ENCODE assay signal across 2 cellular contexts in genomic region chr3:190597291-190597690, GRCh38.
TF ChIP-seq lines count a peak whose summit lies in the region.

No MANE protein-coding gene starts in this region.

TF ChIP-seq in SK-N-SH treated with all-trans-retinoic acid at 6 μM for 48 hours, 23 proteins besides CTCF, POLR2A, EP300 and RAD21 (continued from another document):
- TF ChIP-seq PATZ1 (CRISPR knock-in tag; IDR thresholded peaks at IDR 0.05; ENCODE audit: borderline replicate concordance) (no peak), ZNF565 (CRISPR knock-in tag; conservative IDR thresholded peaks at IDR 0.05; ENCODE audit: low read depth) (no peak), ZNF8 (CRISPR knock-in tag; IDR thresholded peaks at IDR 0.05) (no peak), BACH2 (CRISPR knock-in tag; IDR thresholded peaks at IDR 0.05; ENCODE audit: borderline replicate concordance) (no peak), CSRNP3 (CRISPR knock-in tag; IDR thresholded peaks at IDR 0.05) (no peak), OSR1 (CRISPR knock-in tag; IDR thresholded peaks at IDR 0.05) (no peak), RARB (CRISPR knock-in tag; IDR thresholded peaks at IDR 0.05) (no peak), CREB5 (CRISPR knock-in tag; IDR thresholded peaks at IDR 0.05; ENCODE audit: low read depth) (no peak)
- TF ChIP-seq, protein P1, sequence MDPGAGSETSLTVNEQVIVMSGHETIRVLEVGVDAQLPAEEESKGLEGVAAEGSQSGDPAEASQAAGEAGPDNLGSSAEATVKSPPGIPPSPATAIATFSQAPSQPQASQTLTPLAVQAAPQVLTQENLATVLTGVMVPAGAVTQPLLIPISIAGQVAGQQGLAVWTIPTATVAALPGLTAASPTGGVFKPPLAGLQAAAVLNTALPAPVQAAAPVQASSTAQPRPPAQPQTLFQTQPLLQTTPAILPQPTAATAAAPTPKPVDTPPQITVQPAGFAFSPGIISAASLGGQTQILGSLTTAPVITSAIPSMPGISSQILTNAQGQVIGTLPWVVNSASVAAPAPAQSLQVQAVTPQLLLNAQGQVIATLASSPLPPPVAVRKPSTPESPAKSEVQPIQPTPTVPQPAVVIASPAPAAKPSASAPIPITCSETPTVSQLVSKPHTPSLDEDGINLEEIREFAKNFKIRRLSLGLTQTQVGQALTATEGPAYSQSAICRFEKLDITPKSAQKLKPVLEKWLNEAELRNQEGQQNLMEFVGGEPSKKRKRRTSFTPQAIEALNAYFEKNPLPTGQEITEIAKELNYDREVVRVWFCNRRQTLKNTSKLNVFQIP (CRISPR knock-in tag; IDR thresholded peaks at IDR 0.05; ENCODE audit: borderline replicate concordance, low read depth) = no peak

TF ChIP-seq in SK-N-SH, 30 proteins besides CTCF, POLR2A, EP300 and RAD21 (continued from another document):
- TF ChIP-seq, protein P2, sequence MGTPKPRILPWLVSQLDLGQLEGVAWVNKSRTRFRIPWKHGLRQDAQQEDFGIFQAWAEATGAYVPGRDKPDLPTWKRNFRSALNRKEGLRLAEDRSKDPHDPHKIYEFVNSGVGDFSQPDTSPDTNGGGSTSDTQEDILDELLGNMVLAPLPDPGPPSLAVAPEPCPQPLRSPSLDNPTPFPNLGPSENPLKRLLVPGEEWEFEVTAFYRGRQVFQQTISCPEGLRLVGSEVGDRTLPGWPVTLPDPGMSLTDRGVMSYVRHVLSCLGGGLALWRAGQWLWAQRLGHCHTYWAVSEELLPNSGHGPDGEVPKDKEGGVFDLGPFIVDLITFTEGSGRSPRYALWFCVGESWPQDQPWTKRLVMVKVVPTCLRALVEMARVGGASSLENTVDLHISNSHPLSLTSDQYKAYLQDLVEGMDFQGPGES (IDR thresholded peaks at IDR 0.05; ENCODE audit: low read depth, low read length) = no peak
- no peak for TF ChIP-seq JUND (IDR thresholded peaks at IDR 0.05)
- no peak for TF ChIP-seq SMC3 (IDR thresholded peaks at IDR 0.05; ENCODE audit: low read depth, low read length)
- no peak for TF ChIP-seq FOXM1 (IDR thresholded peaks at IDR 0.05; ENCODE audit: low read depth)
- TF ChIP-seq RCOR1 (IDR thresholded peaks at IDR 0.05; ENCODE audit: low read length) = no peak
- TF ChIP-seq MXI1 (IDR thresholded peaks at IDR 0.05; ENCODE audit: low read depth, low read length) = no peak
- no peak for TF ChIP-seq YY1 (IDR thresholded peaks at IDR 0.05; ENCODE audit: low read depth)
- no peak for TF ChIP-seq TCF12 (IDR thresholded peaks at IDR 0.05)
- TF ChIP-seq RXRA (IDR thresholded peaks at IDR 0.05; ENCODE audit: borderline replicate concordance, low read depth) = no peak
TF ChIP-seq in SK-N-SH: peak in this region for 0.
